ENCODE assay signal across 37 cellular contexts in genomic region chr16:78464833-78465232, GRCh38.
DNase-seq lines count a peak whose midpoint lies in the region; ATAC-seq, FAIRE-seq and TF ChIP-seq lines count a peak whose summit lies in the region.
"Had no signal": no experiment of that assay in that cellular context is flagged by ENCODE, and none has a peak within 500 bp of the region (broad histone marks: within the 10 kb centered on the region; RNA-seq: fewer than 3 reads in every experiment).

No MANE protein-coding gene starts in this region.

- H3K27me3 ChIP-seq in HepG2 (ENCODE audit: control insufficient read depth in 1 of 2, insufficient read depth in 2 of 2, low read length in 2 of 2) (no peaks in the 10 kb centered on the region), right lobe of liver (no peaks in the 10 kb centered on the region), K562 (ENCODE audit: control insufficient read depth in 2 of 2, insufficient read depth in 2 of 2, low read length in 2 of 2) (peaks cover 13 to 14% of the 10 kb centered on the region in 2 experiments)
- H3K27me3 ChIP-seq: BE2C; BLaER1; BLaER1 treated with 17β-estradiol and CSF1 and Interleukin-3, amounts not matched to agents 10 nM and 100 nM had no signal

- intact Hi-C loops in HepG2 (cut with micrococcal nuclease; ENCODE audit: unreplicated experiment), result no loop called here
- intact Hi-C loops in right lobe of liver (cut with DNase I), result no loop called here
- intact Hi-C loops in K562 (cut with micrococcal nuclease), result loop anchor here (10.0 kb wide), 1 partner anchor 230 kb away; no protein-coding TSS in a partner anchor

- CTCF ChIA-PET in HepG2 (lab: Yijun Ruan, JAX; ENCODE audit: low intra/inter-chr PET ratio, low total read pairs), result no interaction called here
- CTCF ChIA-PET in HEK293 (lab: Yijun Ruan, JAX), result no interaction called here
- CTCF ChIA-PET in K562 (lab: Yijun Ruan, JAX; ENCODE audit: low intra/inter-chr PET ratio), result no interaction called here

- H3K4me3 Mint-ChIP-seq in stimulated activated naive B cell treated with anti-CD40 and anti-IgM and Interleukin-4, amounts not matched to agents 10 μg/mL and 1 μg/mL and 100 μg/mL, for 72 hours, result no peak overlapping the region
- H3K4me3 Mint-ChIP-seq: B cell; CD14-positive monocyte; CD4-positive, alpha-beta memory T cell; CD4-positive, alpha-beta T cell; CD4-positive, CD25-positive, alpha-beta regulatory T cell; CD8-positive, alpha-beta memory T cell; CD8-positive, alpha-beta T cell had no signal

- peaks cover 6 to 7% of the 10 kb centered on the region in 2 donors for H3K4me1 Mint-ChIP-seq in stimulated activated naive B cell treated with anti-CD40 and anti-IgM and Interleukin-4, amounts not matched to agents 10 μg/mL and 1 μg/mL and 100 μg/mL, for 72 hours
- H3K4me1 Mint-ChIP-seq: B cell; CD4-positive, alpha-beta memory T cell; CD8-positive, alpha-beta memory T cell had no signal

- TF ChIP-seq RAD21 in HepG2 (CRISPR knock-in tag; IDR thresholded peaks at IDR 0.05) (no peak), K562 (CRISPR knock-in tag; conservative IDR thresholded peaks at IDR 0.05 in 1 of 2, IDR thresholded peaks at IDR 0.05 in 1 of 2) (no peak)

- BruUV-seq in HepG2 (replicated peaks; lab: Mats Ljungman, UMichigan) (no TSS peak), K562 (replicated peaks; lab: Mats Ljungman, UMichigan) (no TSS peak)

- H3K9me1 ChIP-seq in K562 (ENCODE audit: control insufficient read depth, insufficient read depth, low read length), result no peaks in the 10 kb centered on the region

- H3K9me3 ChIP-seq in HepG2 (ENCODE audit: low read length) (no peaks in the 10 kb centered on the region; the same call in 1 of the 2 replicates), right lobe of liver (no peaks in the 10 kb centered on the region), HEK293 (ENCODE audit: control insufficient read depth, insufficient read depth, low read depth, low read length) (no peaks in the 10 kb centered on the region), K562 (replicated peaks; ENCODE audit: control insufficient read depth, insufficient read depth, low read depth, low read length) (no peaks in the 10 kb centered on the region)
- H3K9me3 ChIP-seq: A549, BE2C had no signal

- POLR2A ChIA-PET in HepG2 (lab: Yijun Ruan, JAX) (no interaction called here), HEK293 (lab: Yijun Ruan, JAX) (no interaction called here), K562 (lab: Yijun Ruan, JAX) (no interaction called here)

- H3K9ac ChIP-seq in HepG2 (ENCODE audit: insufficient read depth, low read depth, low read length) (no peak overlapping the region), K562 (ENCODE audit: insufficient read depth in 1 of 2, low read depth in 2 of 2, low read length in 2 of 2) (no peak overlapping the region)
- H3K9ac ChIP-seq: BLaER1; BLaER1 treated with 17β-estradiol and CSF1 and Interleukin-3, amounts not matched to agents 10 nM and 100 nM had no signal

- H2AFZ ChIP-seq in HepG2 (ENCODE audit: low read length) (no peak overlapping the region), K562 (ENCODE audit: low read depth, low read length) (no peak overlapping the region)

- 93% methylated on average over 3 of the region's 3 CpGs for whole genome bisulfite sequencing in HepG2 (ENCODE audit: low lambda C conversion rate)
- WGBS in right lobe of liver (ENCODE audit: insufficient coverage, low coverage, low lambda C conversion rate, missing lambda C conversion rate), result 97% methylated on average over 3 of the region's 3 CpGs
- 0% methylated on average over 3 of the region's 3 CpGs for WGBS in K562 (ENCODE audit: insufficient coverage, low coverage, missing lambda C conversion rate)

- FAIRE-seq in HepG2 (lab: Jason Lieb, UNC) (no peak), K562 (lab: Jason Lieb, UNC) (no peak)
- FAIRE-seq: A204.1, A549, D721Med had no signal

- in situ Hi-C loops in HepG2 (cut with HindIII; ENCODE audit: extremely low pct_ligation_motif_present, low pct_unique_long_range_greater_than_20kb) (no loop called here), K562 (cut with MboI) (no loop called here)

- DNase-seq in HepG2 (ENCODE audit: low spot score) (no peak), right lobe of liver (no peak), K562 (ENCODE audit: extremely low read depth in 1 of 4, low spot score in 3 of 4) (no peak), SW480 (ENCODE audit: low spot score) (no peak), NCI-H2171 treated with DMSO at 0.1 percent for 48 hours (lab: John Stamatoyannopoulos, UW) (no peak), SIG-M5 treated with dmso at 0.1 percent for 504 hours (lab: John Stamatoyannopoulos, UW; ENCODE audit: unreplicated experiment) (no peak)
- no peak for DNase-seq in stimulated activated naive B cell treated with anti-CD40 and anti-IgM and Interleukin-4, amounts not matched to agents 10 μg/mL and 1 μg/mL and 100 μg/mL, for 72 hours
- DNase-seq: 8988T; ACHN; AML-193; BE2C; C1 segment of cervical spinal cord; Caco-2; Calu3; CD4-positive, alpha-beta memory T cell; CD4-positive, alpha-beta T cell; CD4-positive, CD25-positive, alpha-beta regulatory T cell; CD8-positive, alpha-beta memory T cell; CD8-positive, alpha-beta T cell; COR-L47; DMS 273 treated with DMSO at 0.1 percent for 48 hours; DMS153; DMS53; DMS79; DMS79 treated with DMSO at 0.1 percent for 48 hours; DND-41; EL had no signal

- no peaks in the 10 kb centered on the region for H3K79me2 ChIP-seq in HepG2 (ENCODE audit: insufficient read depth, low read length)
- H3K79me2 ChIP-seq in K562 (ENCODE audit: control insufficient read depth, insufficient read depth, low read length), result no peaks in the 10 kb centered on the region

- H3K27me3 Mint-ChIP-seq in stimulated activated naive B cell treated with anti-CD40 and anti-IgM and Interleukin-4, amounts not matched to agents 10 μg/mL and 1 μg/mL and 100 μg/mL, for 72 hours, result no peaks in the 10 kb centered on the region
- H3K27me3 Mint-ChIP-seq: B cell; CD4-positive, alpha-beta memory T cell; CD4-positive, alpha-beta T cell; CD4-positive, CD25-positive, alpha-beta regulatory T cell; CD8-positive, alpha-beta memory T cell had no signal

- no peaks in the 10 kb centered on the region for H3K36me3 ChIP-seq in HepG2 (replicated peaks in 1 of 2; ENCODE audit: control insufficient read depth in 1 of 2, insufficient read depth in 2 of 2, low read length in 2 of 2)
- no peaks in the 10 kb centered on the region for H3K36me3 ChIP-seq in right lobe of liver
- no peaks in the 10 kb centered on the region for H3K36me3 ChIP-seq in HEK293 (ENCODE audit: control insufficient read depth in 2 of 2, insufficient read depth in 1 of 2, low read length in 2 of 2)
- no peaks in the 10 kb centered on the region for H3K36me3 ChIP-seq in K562 (ENCODE audit: control insufficient read depth, insufficient read depth, low read length)
- H3K36me3 ChIP-seq: BE2C, BLaER1 had no signal

- H3K9me3 Mint-ChIP-seq in stimulated activated naive B cell treated with anti-CD40 and anti-IgM and Interleukin-4, amounts not matched to agents 10 μg/mL and 1 μg/mL and 100 μg/mL, for 72 hours, result peaks cover 4 to 7% of the 10 kb centered on the region in 2 donors
- H3K9me3 Mint-ChIP-seq: CD4-positive, alpha-beta T cell had no signal

- no peak overlapping the region for H3K4me2 ChIP-seq in HepG2 (ENCODE audit: low read depth, low read length)
- H3K4me2 ChIP-seq in K562 (ENCODE audit: insufficient read depth, low read length), result no peak overlapping the region
- H3K4me2 ChIP-seq: A549; BLaER1; BLaER1 treated with 17β-estradiol and CSF1 and Interleukin-3, amounts not matched to agents 10 nM and 100 nM had no signal

- no peak for TF ChIP-seq EP300 in HepG2 (IDR thresholded peaks at IDR 0.05; ENCODE audit: low read depth in 2 of 2, low read length in 2 of 2)
- no peak for TF ChIP-seq EP300 in HepG2 (CRISPR knock-in tag; IDR thresholded peaks at IDR 0.05; ENCODE audit: borderline replicate concordance)
- TF ChIP-seq EP300 in K562 (IDR thresholded peaks at IDR 0.05; ENCODE audit: low read length), result no peak

- H3K4me1 ChIP-seq in HepG2 (ENCODE audit: insufficient read depth, low read length), result peaks cover 57% of the 10 kb centered on the region
- peaks cover 0 to 25% (median 0%) of the 10 kb centered on the region in 4 donors for H3K4me1 ChIP-seq in right lobe of liver
- H3K4me1 ChIP-seq in HEK293 (ENCODE audit: control insufficient read depth, insufficient read depth, low read length), result peaks cover 8% of the 10 kb centered on the region
- no peaks in the 10 kb centered on the region for H3K4me1 ChIP-seq in K562 (replicated peaks in 1 of 2; ENCODE audit: control insufficient read depth in 2 of 2, insufficient read depth in 2 of 2, low read length in 2 of 2)
- H3K4me1 ChIP-seq: BE2C, BLaER1 had no signal

- peaks cover 5 to 10% of the 10 kb centered on the region in 2 donors for H3K36me3 Mint-ChIP-seq in stimulated activated naive B cell treated with anti-CD40 and anti-IgM and Interleukin-4, amounts not matched to agents 10 μg/mL and 1 μg/mL and 100 μg/mL, for 72 hours
- H3K36me3 Mint-ChIP-seq: CD14-positive monocyte; CD4-positive, CD25-positive, alpha-beta regulatory T cell had no signal

- TF ChIP-seq CTCF in HepG2 (CRISPR knock-in tag; IDR thresholded peaks at IDR 0.05), result no peak
- TF ChIP-seq CTCF in right lobe of liver (IDR thresholded peaks at IDR 0.05), result no peak
- no peak for TF ChIP-seq CTCF in HEK293 (tag by site-specific recombination; IDR thresholded peaks at IDR 0.05)
- no peak for TF ChIP-seq CTCF in K562 (IDR thresholded peaks at IDR 0.05 in 2 of 3, conservative IDR thresholded peaks at IDR 0.05 in 1 of 3; ENCODE audit: insufficient read depth in 2 of 3, low read depth in 1 of 3, low read length in 3 of 3)

- no peak overlapping the region for H3K27ac ChIP-seq in HepG2 (ENCODE audit: extremely low read length, insufficient read depth, low read length)
- no peak overlapping the region for H3K27ac ChIP-seq in right lobe of liver
- no peak overlapping the region for H3K27ac ChIP-seq in HEK293 (ENCODE audit: extremely low read depth, low read depth, low read length)
- H3K27ac ChIP-seq in K562 (ENCODE audit: extremely low read depth, low read depth, low read length), result no peak overlapping the region
- H3K27ac ChIP-seq: 22Rv1; A549; BLaER1; BLaER1 treated with 17β-estradiol and CSF1 and Interleukin-3, amounts not matched to agents 10 nM and 100 nM; C4-2B had no signal

- H4K20me1 ChIP-seq in HepG2 (ENCODE audit: insufficient read depth, low read length) (no peaks in the 10 kb centered on the region), K562 (replicated peaks; ENCODE audit: control insufficient read depth, insufficient read depth, low read length) (0 out of 2 replicates have a peak, but pooled peaks cover 5% of the 10 kb centered on the region)
- H4K20me1 ChIP-seq: BLaER1; BLaER1 treated with 17β-estradiol and CSF1 and Interleukin-3, amounts not matched to agents 10 nM and 100 nM had no signal

- no peak for ATAC-seq in HepG2
- no peak for ATAC-seq in right lobe of liver
- ATAC-seq in K562, result no peak
- ATAC-seq in stimulated activated naive B cell treated with anti-CD40 and anti-IgM and Interleukin-4, amounts not matched to agents 10 μg/mL and 1 μg/mL and 100 μg/mL, for 72 hours (replicated peaks), result no peak
- ATAC-seq: A549; CD8-positive, alpha-beta T cell had no signal

- H3K27ac Mint-ChIP-seq in stimulated activated naive B cell treated with anti-CD40 and anti-IgM and Interleukin-4, amounts not matched to agents 10 μg/mL and 1 μg/mL and 100 μg/mL, for 72 hours, result peak overlapping the region; percentile 27
- H3K27ac Mint-ChIP-seq: B cell; CD4-positive, alpha-beta memory T cell; CD4-positive, alpha-beta T cell; CD4-positive, CD25-positive, alpha-beta regulatory T cell; CD8-positive, alpha-beta memory T cell; CD8-positive, alpha-beta T cell had no signal

- TF ChIP-seq POLR2A in HepG2 (IDR thresholded peaks at IDR 0.05; ENCODE audit: insufficient read depth in 1 of 2, low read depth in 2 of 2, low read length in 2 of 2), result no peak
- TF ChIP-seq POLR2A in right lobe of liver (IDR thresholded peaks at IDR 0.05), result no peak
- TF ChIP-seq POLR2A in K562 (conservative IDR thresholded peaks at IDR 0.05), result no peak

- no peak overlapping the region for H3K4me3 ChIP-seq in HepG2 (replicated peaks in 1 of 3; ENCODE audit: insufficient read depth in 1 of 3, low read depth in 2 of 3, low read length in 3 of 3)
- H3K4me3 ChIP-seq in right lobe of liver, result no peak overlapping the region
- H3K4me3 ChIP-seq in HEK293 (ENCODE audit: low read depth, low read length), result no peak overlapping the region
- H3K4me3 ChIP-seq in K562, result no peak overlapping the region
- H3K4me3 ChIP-seq: A549; BLaER1; BLaER1 treated with 17β-estradiol and CSF1 and Interleukin-3, amounts not matched to agents 10 nM and 100 nM had no signal

Comparison
In these comparisons a context has a peak if more than half of its experiments do, and no peak if none do; other contexts are left out.
1. Of the 241 proteins assayed by ChIP-seq in both HepG2 and K562: peak only in HepG2: none; only in K562: none; in both: ZNF431; in neither: 240.